1 cellular context compared by ENCODE assay signal in genomic region chr9:120387257-120387999, GRCh38.
TF ChIP-seq lines count a peak whose summit lies in the region.

No MANE protein-coding gene starts in this region.

TF ChIP-seq in HepG2, 621 proteins besides CTCF, POLR2A, EP300 and RAD21 (continued from another document and continues in another):
- TF ChIP-seq, protein P1, sequence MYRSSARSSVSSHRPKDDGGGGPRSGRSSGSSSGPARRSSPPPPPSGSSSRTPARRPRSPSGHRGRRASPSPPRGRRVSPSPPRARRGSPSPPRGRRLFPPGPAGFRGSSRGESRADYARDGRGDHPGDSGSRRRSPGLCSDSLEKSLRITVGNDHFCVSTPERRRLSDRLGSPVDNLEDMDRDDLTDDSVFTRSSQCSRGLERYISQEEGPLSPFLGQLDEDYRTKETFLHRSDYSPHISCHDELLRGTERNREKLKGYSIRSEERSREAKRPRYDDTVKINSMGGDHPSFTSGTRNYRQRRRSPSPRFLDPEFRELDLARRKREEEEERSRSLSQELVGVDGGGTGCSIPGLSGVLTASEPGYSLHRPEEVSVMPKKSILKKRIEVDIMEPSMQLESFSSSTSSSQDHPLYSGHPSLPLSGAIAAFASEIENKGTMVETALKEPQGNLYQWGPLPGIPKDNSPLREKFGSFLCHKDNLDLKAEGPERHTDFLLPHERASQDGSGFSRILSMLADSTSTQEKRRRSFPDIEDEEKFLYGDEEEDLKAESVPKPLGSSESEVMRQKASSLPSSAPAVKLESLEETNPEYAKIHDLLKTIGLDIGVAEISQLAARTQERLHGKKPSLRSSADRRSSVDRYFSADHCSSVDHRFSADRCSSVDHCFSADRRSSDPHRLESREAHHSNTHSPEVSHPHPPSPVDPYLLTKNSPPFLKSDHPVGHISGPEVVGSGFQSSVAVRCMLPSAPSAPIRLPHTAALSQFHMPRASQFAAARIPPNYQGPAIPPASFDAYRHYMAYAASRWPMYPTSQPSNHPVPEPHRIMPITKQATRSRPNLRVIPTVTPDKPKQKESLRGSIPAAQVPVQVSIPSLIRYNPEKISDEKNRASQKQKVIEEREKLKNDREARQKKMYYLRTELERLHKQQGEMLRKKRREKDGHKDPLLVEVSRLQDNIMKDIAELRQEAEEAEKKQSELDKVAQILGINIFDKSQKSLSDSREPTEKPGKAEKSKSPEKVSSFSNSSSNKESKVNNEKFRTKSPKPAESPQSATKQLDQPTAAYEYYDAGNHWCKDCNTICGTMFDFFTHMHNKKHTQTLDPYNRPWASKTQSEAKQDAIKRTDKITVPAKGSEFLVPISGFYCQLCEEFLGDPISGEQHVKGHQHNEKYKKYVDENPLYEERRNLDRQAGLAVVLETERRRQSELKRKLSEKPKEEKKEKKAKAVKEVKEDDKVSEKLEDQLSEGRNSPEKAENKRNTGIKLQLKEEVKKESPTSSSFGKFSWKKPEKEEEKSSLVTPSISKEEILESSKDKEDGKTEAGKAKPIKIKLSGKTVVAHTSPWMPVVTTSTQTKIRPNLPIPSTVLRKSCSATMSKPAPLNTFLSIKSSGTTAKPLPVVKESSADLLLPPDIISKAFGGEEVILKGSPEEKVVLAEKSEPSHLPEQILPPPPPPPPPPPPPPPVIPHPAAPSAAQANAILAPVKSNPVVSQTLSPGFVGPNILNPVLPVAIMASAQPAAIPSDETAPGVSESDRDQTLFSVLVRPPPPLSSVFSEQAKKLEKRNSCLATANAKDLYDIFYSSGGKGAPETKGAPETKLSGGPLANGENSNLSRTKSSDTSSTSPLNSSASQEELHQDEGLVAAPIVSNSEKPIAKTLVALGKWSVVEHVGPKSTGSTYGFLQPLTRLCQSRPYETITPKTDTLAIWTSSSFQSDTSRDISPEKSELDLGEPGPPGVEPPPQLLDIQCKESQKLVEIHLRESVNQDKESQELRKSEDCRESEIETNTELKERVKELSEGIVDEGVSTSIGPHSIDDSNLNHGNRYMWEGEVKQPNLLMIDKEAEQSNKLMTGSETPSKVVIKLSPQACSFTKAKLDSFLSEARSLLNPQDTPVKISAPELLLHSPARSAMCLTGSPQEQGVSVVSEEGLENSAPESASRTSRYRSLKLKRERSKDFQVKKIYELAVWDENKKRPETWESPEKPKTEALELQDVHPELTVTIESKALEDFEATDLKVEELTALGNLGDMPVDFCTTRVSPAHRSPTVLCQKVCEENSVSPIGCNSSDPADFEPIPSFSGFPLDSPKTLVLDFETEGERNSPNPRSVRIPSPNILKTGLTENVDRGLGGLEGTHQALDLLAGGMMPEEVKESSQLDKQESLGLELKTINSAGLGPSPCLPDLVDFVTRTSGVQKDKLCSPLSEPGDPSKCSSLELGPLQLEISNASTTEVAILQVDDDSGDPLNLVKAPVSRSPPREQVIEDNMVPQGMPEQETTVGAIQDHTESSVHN (CRISPR knock-in tag; IDR thresholded peaks at IDR 0.05): no peak
- TF ChIP-seq PHF5A (CRISPR knock-in tag; IDR thresholded peaks at IDR 0.05; ENCODE audit: low read depth, unreplicated experiment) (no peak), ZFY (CRISPR knock-in tag; IDR thresholded peaks at IDR 0.05) (peak; percentile 70), ATF6 (CRISPR knock-in tag; conservative IDR thresholded peaks at IDR 0.05) (no peak), ZFP1 (CRISPR knock-in tag; IDR thresholded peaks at IDR 0.05) (no peak), FOXP1 (IDR thresholded peaks at IDR 0.05) (no peak), FOXP1 (CRISPR knock-in tag; IDR thresholded peaks at IDR 0.05) (0 out of 2 replicates have a peak, but pooled peaks have one; percentile 9), SMAD1 (CRISPR knock-in tag; IDR thresholded peaks at IDR 0.05; ENCODE audit: borderline replicate concordance, low read depth) (no peak), ZNF501 (CRISPR knock-in tag; IDR thresholded peaks at IDR 0.05) (no peak), ZNF383 (CRISPR knock-in tag; IDR thresholded peaks at IDR 0.05; ENCODE audit: borderline replicate concordance) (no peak), CEBPB (IDR thresholded peaks at IDR 0.05; ENCODE audit: borderline replicate concordance, low read depth, low read length) (peak; percentile 84), AGO1 (IDR thresholded peaks at IDR 0.05; ENCODE audit: low read depth, low read length, poor library complexity, severe bottlenecking) (no peak), SOX13 (IDR thresholded peaks at IDR 0.05) (no peak), SOX13 (CRISPR knock-in tag; conservative IDR thresholded peaks at IDR 0.05 in 1 of 2, IDR thresholded peaks at IDR 0.05 in 1 of 2) (peak in 1 of 2 experiments; percentile 22; a peak in 1 of 4 replicates), RELA (CRISPR knock-in tag; IDR thresholded peaks at IDR 0.05) (no peak), ZHX1 (CRISPR knock-in tag; IDR thresholded peaks at IDR 0.05; ENCODE audit: low read depth) (no peak), ZNF776 (CRISPR knock-in tag; IDR thresholded peaks at IDR 0.05) (no peak), ZNF235 (CRISPR knock-in tag; IDR thresholded peaks at IDR 0.05; ENCODE audit: borderline replicate concordance) (no peak), RARA (CRISPR knock-in tag; IDR thresholded peaks at IDR 0.05) (peak; percentile 33; the same call in 1 of the 2 replicates), SIN3A (IDR thresholded peaks at IDR 0.05; ENCODE audit: borderline replicate concordance, low read depth, low read length) (no peak), ZNF276 (CRISPR knock-in tag; IDR thresholded peaks at IDR 0.05; ENCODE audit: low read depth) (no peak), ZNF30 (CRISPR knock-in tag; IDR thresholded peaks at IDR 0.05) (no peak), SP4 (CRISPR knock-in tag; IDR thresholded peaks at IDR 0.05) (0 out of 2 replicates have a peak, but pooled peaks have one; percentile 36), ZSCAN22 (CRISPR knock-in tag; IDR thresholded peaks at IDR 0.05) (no peak), TRAFD1 (CRISPR knock-in tag; IDR thresholded peaks at IDR 0.05; ENCODE audit: borderline replicate concordance) (no peak), SIX1 (CRISPR knock-in tag; IDR thresholded peaks at IDR 0.05; ENCODE audit: borderline replicate concordance) (no peak), ZSCAN5A (CRISPR knock-in tag; IDR thresholded peaks at IDR 0.05; ENCODE audit: borderline replicate concordance) (no peak), RNF219 (CRISPR knock-in tag; IDR thresholded peaks at IDR 0.05) (no peak; the same call in 1 of the 2 replicates), U2AF2 (IDR thresholded peaks at IDR 0.05; ENCODE audit: low read depth, low read length) (no peak; the same call in 1 of the 2 replicates)
- TF ChIP-seq, protein P2, sequence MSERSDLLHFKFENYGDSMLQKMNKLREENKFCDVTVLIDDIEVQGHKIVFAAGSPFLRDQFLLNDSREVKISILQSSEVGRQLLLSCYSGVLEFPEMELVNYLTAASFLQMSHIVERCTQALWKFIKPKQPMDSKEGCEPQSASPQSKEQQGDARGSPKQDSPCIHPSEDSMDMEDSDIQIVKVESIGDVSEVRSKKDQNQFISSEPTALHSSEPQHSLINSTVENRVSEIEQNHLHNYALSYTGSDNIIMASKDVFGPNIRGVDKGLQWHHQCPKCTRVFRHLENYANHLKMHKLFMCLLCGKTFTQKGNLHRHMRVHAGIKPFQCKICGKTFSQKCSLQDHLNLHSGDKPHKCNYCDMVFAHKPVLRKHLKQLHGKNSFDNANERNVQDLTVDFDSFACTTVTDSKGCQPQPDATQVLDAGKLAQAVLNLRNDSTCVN (CRISPR knock-in tag; IDR thresholded peaks at IDR 0.05; ENCODE audit: borderline replicate concordance): 0 out of 2 replicates have a peak, but pooled peaks have one; percentile 25
- TF ChIP-seq, protein P3, sequence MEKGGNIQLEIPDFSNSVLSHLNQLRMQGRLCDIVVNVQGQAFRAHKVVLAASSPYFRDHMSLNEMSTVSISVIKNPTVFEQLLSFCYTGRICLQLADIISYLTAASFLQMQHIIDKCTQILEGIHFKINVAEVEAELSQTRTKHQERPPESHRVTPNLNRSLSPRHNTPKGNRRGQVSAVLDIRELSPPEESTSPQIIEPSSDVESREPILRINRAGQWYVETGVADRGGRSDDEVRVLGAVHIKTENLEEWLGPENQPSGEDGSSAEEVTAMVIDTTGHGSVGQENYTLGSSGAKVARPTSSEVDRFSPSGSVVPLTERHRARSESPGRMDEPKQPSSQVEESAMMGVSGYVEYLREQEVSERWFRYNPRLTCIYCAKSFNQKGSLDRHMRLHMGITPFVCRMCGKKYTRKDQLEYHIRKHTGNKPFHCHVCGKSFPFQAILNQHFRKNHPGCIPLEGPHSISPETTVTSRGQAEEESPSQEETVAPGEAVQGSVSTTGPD (CRISPR knock-in tag; IDR thresholded peaks at IDR 0.05): no peak
